26 cellular contexts compared by ENCODE assay signal in the genomic region with DNA sequence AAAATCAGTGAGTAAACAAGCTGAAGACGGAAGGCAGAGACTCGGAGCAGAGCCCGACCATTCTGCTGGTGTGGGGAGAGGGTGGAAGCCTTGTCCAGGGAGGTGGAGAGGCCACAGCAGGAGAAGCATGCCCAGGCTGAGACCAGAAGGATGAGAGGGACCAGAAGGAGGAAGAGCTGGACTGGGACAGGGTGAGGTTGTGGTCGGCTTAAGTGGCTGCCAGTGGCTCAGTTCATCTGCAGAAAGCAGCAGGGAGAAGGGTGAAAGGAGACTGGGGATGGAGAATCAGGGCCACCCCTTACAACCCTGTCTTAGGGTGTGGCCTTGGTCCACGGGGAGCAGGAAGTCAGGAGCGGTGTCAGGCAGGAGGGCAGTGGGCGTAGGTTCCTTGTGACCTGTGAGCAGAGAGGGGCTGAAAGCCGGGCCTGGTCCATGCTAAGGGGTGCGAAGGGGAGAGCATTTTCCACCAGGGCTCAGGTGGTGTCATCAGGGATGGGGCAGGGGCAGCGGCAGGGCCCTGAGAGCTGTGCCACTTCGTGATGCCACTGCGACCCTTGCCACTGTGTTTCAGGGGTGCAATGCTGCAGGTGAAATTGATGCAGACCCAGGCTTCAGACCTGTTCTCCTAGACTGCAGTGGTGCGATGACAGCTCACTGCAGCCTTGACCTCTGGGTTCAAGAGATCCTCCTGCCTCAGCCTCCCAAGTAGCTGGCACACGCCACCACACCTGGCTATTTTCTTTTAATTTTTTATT.
DNase-seq lines count a peak whose midpoint lies in the region; ATAC-seq, FAIRE-seq and TF ChIP-seq lines count a peak whose summit lies in the region.
"Had no signal": no experiment of that assay in that cellular context is flagged by ENCODE, and none has a peak within 500 bp of the region (broad histone marks: within the 10 kb centered on the region; RNA-seq: fewer than 3 reads in every experiment).

No MANE protein-coding gene starts in this region.

- H3K4me1 ChIP-seq in kidney (ENCODE audit: control insufficient read depth in 1 of 2, insufficient read depth in 1 of 2, low read depth in 1 of 2, low read length in 2 of 2), result no peaks in the 10 kb centered on the region
- H3K4me1 ChIP-seq in tibial artery, result no peaks in the 10 kb centered on the region
- H3K4me1 ChIP-seq: Caco-2 had no signal

- peak overlapping the region; percentile 54; the same call in 1 of the 2 replicates for H3K27ac Mint-ChIP-seq in WTC11
- no peak overlapping the region for H3K27ac Mint-ChIP-seq in osteocyte (ENCODE audit: unreplicated experiment)
- H3K27ac Mint-ChIP-seq: B cell; CD8-positive, alpha-beta T cell had no signal

- H3K4me3 ChIP-seq in kidney (ENCODE audit: low read length in 2 of 2) (no peak overlapping the region), tibial artery (no peak overlapping the region)

- peaks cover 39% of the 10 kb centered on the region for H3K4me1 Mint-ChIP-seq in WTC11
- H3K4me1 Mint-ChIP-seq in osteocyte (ENCODE audit: unreplicated experiment), result no peaks in the 10 kb centered on the region
- H3K4me1 Mint-ChIP-seq: B cell had no signal

- H3K4me3 Mint-ChIP-seq in WTC11, result no peak overlapping the region
- no peak overlapping the region for H3K4me3 Mint-ChIP-seq in osteocyte (ENCODE audit: unreplicated experiment)
- H3K4me3 Mint-ChIP-seq: B cell; CD8-positive, alpha-beta T cell had no signal

- no peak for ATAC-seq in WTC11
- no peak for ATAC-seq in HG02571 (IDR thresholded peaks at IDR 0.05; ENCODE audit: unreplicated experiment)
- ATAC-seq: CD8-positive, alpha-beta T cell; HCT116; SK-N-SH treated with all-trans-retinoic acid at 6 μM for 48 hours had no signal

- POLR2A ChIA-PET in WTC11 (lab: Charles Lee), result no interaction called here

- CTCF ChIA-PET in WTC11 (lab: Charles Lee), result no interaction called here

- H3K36me3 Mint-ChIP-seq in WTC11, result no peaks in the 10 kb centered on the region
- H3K36me3 Mint-ChIP-seq in osteocyte (ENCODE audit: unreplicated experiment), result no peaks in the 10 kb centered on the region
- H3K36me3 Mint-ChIP-seq: CD8-positive, alpha-beta T cell had no signal

- H3K27ac ChIP-seq in kidney (ENCODE audit: low read depth in 2 of 2, low read length in 2 of 2) (no peak overlapping the region), tibial artery (no peak overlapping the region)
- H3K27ac ChIP-seq: C4-2B had no signal

- H3K9me3 Mint-ChIP-seq in WTC11 (no peaks in the 10 kb centered on the region), osteocyte (ENCODE audit: unreplicated experiment) (no peaks in the 10 kb centered on the region)
- H3K9me3 Mint-ChIP-seq: CD8-positive, alpha-beta T cell had no signal

- H3K9ac ChIP-seq in kidney (ENCODE audit: low read length in 2 of 2), result no peak overlapping the region

- H3K9me3 ChIP-seq in kidney (ENCODE audit: control insufficient read depth in 1 of 2, low read length in 2 of 2) (no peaks in the 10 kb centered on the region), tibial artery (no peaks in the 10 kb centered on the region)
- H3K9me3 ChIP-seq: Caco-2 had no signal

- no peak for TF ChIP-seq CTCF in WTC11 (IDR thresholded peaks at IDR 0.05)
- no peak for TF ChIP-seq CTCF in kidney (IDR thresholded peaks at IDR 0.05; ENCODE audit: borderline replicate concordance, extremely low read depth, insufficient read depth)
- TF ChIP-seq CTCF in osteocyte (IDR thresholded peaks at IDR 0.05), result no peak
- TF ChIP-seq CTCF in tibial artery (IDR thresholded peaks at IDR 0.05), result no peak

- H3K27me3 Mint-ChIP-seq in WTC11 (ENCODE audit: low read depth) (no peaks in the 10 kb centered on the region; the same call in 1 of the 2 replicates), osteocyte (ENCODE audit: unreplicated experiment) (peaks cover 5% of the 10 kb centered on the region)

- H3K36me3 ChIP-seq in kidney (ENCODE audit: control insufficient read depth in 1 of 2, insufficient read depth in 2 of 2, low read length in 2 of 2) (no peaks in the 10 kb centered on the region), tibial artery (no peaks in the 10 kb centered on the region)

- no peak for DNase-seq in WTC11 (ENCODE audit: low spot score)
- peak; percentile 32 for DNase-seq in ecto neural progenitor cell (ENCODE audit: low spot score)
- peak; percentile 37 for DNase-seq in kidney
- DNase-seq in osteocyte (ENCODE audit: extremely low spot score, unreplicated experiment), result peak; percentile 80
- DNase-seq in NCI-H226, result no peak
- no peak for DNase-seq in tibial artery
- DNase-seq: CD8-positive, alpha-beta T cell; DMS 273 treated with DMSO at 0.1 percent for 48 hours; DMS79; GF-D8; KBM-7; MV-4-11; NCI-H1105; NCI-H1436 treated with DMSO at 0.1 percent for 48 hours; NCI-H187 treated with DMSO at 0.1 percent for 48 hours; NCI-H2171 treated with DMSO at 0.1 percent for 48 hours; NCI-H524; NCI-H748 treated with DMSO at 0.1 percent for 48 hours had no signal

- FAIRE-seq in kidney (lab: Jason Lieb, UNC), result no peak
- FAIRE-seq: GM12891, RCC 7860 had no signal

- intact Hi-C loops in kidney (cut with DNase I), result no loop called here
- intact Hi-C loops in tibial artery (cut with DNase I; ENCODE audit: low total_unique reads), result no loop called here

- peaks cover 0 to 33% of the 10 kb centered on the region in 2 donors for H3K27me3 ChIP-seq in tibial artery

TF ChIP-seq in WTC11, 78 proteins besides CTCF, POLR2A, EP300 and RAD21:
- TF ChIP-seq, protein P1, sequence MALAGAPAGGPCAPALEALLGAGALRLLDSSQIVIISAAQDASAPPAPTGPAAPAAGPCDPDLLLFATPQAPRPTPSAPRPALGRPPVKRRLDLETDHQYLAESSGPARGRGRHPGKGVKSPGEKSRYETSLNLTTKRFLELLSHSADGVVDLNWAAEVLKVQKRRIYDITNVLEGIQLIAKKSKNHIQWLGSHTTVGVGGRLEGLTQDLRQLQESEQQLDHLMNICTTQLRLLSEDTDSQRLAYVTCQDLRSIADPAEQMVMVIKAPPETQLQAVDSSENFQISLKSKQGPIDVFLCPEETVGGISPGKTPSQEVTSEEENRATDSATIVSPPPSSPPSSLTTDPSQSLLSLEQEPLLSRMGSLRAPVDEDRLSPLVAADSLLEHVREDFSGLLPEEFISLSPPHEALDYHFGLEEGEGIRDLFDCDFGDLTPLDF (CRISPR knock-in tag; IDR thresholded peaks at IDR 0.05), result no peak
- TF ChIP-seq, protein P2, sequence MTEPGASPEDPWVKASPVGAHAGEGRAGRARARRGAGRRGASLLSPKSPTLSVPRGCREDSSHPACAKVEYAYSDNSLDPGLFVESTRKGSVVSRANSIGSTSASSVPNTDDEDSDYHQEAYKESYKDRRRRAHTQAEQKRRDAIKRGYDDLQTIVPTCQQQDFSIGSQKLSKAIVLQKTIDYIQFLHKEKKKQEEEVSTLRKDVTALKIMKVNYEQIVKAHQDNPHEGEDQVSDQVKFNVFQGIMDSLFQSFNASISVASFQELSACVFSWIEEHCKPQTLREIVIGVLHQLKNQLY (CRISPR knock-in tag; IDR thresholded peaks at IDR 0.05), result no peak
- TF ChIP-seq NR2C2 (CRISPR knock-in tag; IDR thresholded peaks at IDR 0.05) (no peak), ZBTB21 (CRISPR knock-in tag; IDR thresholded peaks at IDR 0.05; ENCODE audit: borderline replicate concordance) (no peak), ZNF121 (CRISPR knock-in tag; IDR thresholded peaks at IDR 0.05) (no peak), MXD4 (CRISPR knock-in tag; IDR thresholded peaks at IDR 0.05; ENCODE audit: borderline replicate concordance) (no peak), ZNF232 (CRISPR knock-in tag; IDR thresholded peaks at IDR 0.05) (no peak), ELF4 (CRISPR knock-in tag; IDR thresholded peaks at IDR 0.05; ENCODE audit: low read depth) (no peak)
- TF ChIP-seq, protein P3, sequence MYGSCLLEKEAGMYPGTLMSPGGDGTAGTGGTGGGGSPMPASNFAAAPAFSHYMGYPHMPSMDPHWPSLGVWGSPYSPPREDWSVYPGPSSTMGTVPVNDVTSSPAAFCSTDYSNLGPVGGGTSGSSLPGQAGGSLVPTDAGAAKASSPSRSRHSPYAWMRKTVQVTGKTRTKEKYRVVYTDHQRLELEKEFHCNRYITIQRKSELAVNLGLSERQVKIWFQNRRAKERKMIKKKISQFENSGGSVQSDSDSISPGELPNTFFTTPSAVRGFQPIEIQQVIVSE (CRISPR knock-in tag; IDR thresholded peaks at IDR 0.05; ENCODE audit: borderline replicate concordance), result no peak
- TF ChIP-seq, protein P4, sequence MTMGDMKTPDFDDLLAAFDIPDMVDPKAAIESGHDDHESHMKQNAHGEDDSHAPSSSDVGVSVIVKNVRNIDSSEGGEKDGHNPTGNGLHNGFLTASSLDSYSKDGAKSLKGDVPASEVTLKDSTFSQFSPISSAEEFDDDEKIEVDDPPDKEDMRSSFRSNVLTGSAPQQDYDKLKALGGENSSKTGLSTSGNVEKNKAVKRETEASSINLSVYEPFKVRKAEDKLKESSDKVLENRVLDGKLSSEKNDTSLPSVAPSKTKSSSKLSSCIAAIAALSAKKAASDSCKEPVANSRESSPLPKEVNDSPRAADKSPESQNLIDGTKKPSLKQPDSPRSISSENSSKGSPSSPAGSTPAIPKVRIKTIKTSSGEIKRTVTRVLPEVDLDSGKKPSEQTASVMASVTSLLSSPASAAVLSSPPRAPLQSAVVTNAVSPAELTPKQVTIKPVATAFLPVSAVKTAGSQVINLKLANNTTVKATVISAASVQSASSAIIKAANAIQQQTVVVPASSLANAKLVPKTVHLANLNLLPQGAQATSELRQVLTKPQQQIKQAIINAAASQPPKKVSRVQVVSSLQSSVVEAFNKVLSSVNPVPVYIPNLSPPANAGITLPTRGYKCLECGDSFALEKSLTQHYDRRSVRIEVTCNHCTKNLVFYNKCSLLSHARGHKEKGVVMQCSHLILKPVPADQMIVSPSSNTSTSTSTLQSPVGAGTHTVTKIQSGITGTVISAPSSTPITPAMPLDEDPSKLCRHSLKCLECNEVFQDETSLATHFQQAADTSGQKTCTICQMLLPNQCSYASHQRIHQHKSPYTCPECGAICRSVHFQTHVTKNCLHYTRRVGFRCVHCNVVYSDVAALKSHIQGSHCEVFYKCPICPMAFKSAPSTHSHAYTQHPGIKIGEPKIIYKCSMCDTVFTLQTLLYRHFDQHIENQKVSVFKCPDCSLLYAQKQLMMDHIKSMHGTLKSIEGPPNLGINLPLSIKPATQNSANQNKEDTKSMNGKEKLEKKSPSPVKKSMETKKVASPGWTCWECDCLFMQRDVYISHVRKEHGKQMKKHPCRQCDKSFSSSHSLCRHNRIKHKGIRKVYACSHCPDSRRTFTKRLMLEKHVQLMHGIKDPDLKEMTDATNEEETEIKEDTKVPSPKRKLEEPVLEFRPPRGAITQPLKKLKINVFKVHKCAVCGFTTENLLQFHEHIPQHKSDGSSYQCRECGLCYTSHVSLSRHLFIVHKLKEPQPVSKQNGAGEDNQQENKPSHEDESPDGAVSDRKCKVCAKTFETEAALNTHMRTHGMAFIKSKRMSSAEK (CRISPR knock-in tag; IDR thresholded peaks at IDR 0.05; ENCODE audit: borderline replicate concordance), result no peak

Comparison
In these comparisons a context has a peak if more than half of its experiments do, and no peak if none do; other contexts are left out.
1. DNase-seq: peak in ecto neural progenitor cell (single experiment), kidney (single experiment) and osteocyte (single experiment); none in WTC11 (single experiment), NCI-H226 (single experiment) and tibial artery (0 of 2).